Comparison of ENCODE assay signal across 24 cellular contexts in genomic region chr21:35229290-35229689, GRCh38.
A peak's percentile ranks its signal among the peaks of the same experiment; 100 is the strongest.
DNase-seq lines count a peak whose midpoint lies in the region; ATAC-seq and TF ChIP-seq lines count a peak whose summit lies in the region.
"Had no signal": no experiment of that assay in that cellular context is flagged by ENCODE, and none has a peak within 500 bp of the region (broad histone marks: within the 10 kb centered on the region; RNA-seq: fewer than 3 reads in every experiment).

No MANE protein-coding gene starts in this region.

- H3K18ac ChIP-seq in IMR-90 (ENCODE audit: low read depth, low read length), result no peak overlapping the region

- no peaks in the 10 kb centered on the region for H3K9me3 ChIP-seq in BLaER1
- H3K9me3 ChIP-seq in IMR-90 (ENCODE audit: control insufficient read depth, insufficient read depth, low read length), result no peaks in the 10 kb centered on the region
- H3K9me3 ChIP-seq in mammary epithelial cell (replicated peaks; ENCODE audit: insufficient read depth, low read length), result no peaks in the 10 kb centered on the region
- H3K9me3 ChIP-seq: Caco-2, colonic mucosa, Peyer's patch, right atrium auricular region had no signal

- H3K4me1 ChIP-seq in BLaER1 (peaks cover 84% of the 10 kb centered on the region), IMR-90 (ENCODE audit: control insufficient read depth, insufficient read depth, low read length) (peaks cover 21% of the 10 kb centered on the region), mammary epithelial cell (ENCODE audit: insufficient read depth, low read length) (peaks cover 16% of the 10 kb centered on the region)
- H3K4me1 ChIP-seq: colonic mucosa had no signal

- no peak overlapping the region for H4K91ac ChIP-seq in IMR-90 (ENCODE audit: insufficient read depth, low read depth, low read length)

- no peaks in the 10 kb centered on the region for H3K36me3 Mint-ChIP-seq in activated naive CD8-positive, alpha-beta T cell treated with anti-CD3 and anti-CD28 coated beads, Interleukin-2, amount 50 U/mL, for 24 hours (ENCODE audit: low read depth)
- H3K36me3 Mint-ChIP-seq: activated naive CD8-positive, alpha-beta T cell; neural progenitor cell; type B pancreatic cell had no signal

- no peak overlapping the region for H2AK5ac ChIP-seq in IMR-90 (ENCODE audit: low read depth, low read length)

- no peak for DNase-seq in IMR-90
- DNase-seq in OCI-M1 (lab: John Stamatoyannopoulos, UW), result peak; percentile 49
- DNase-seq in fibroblast of villous mesenchyme (ENCODE audit: low read depth), result peak; percentile 86
- DNase-seq in activated naive CD8-positive, alpha-beta T cell treated with anti-CD3 and anti-CD28 coated beads, Interleukin-2, amount 50 U/mL, for 24 hours, result no peak
- DNase-seq in mammary epithelial cell, result no peak
- no peak for DNase-seq in HPDE6-E6E7 (ENCODE audit: extremely low spot score)
- DNase-seq: activated CD8-positive, alpha-beta T cell treated with anti-CD3 and anti-CD28 coated beads, Interleukin-2, amount 10 ng/mL, durations not matched to agents 7 days and 5 days; activated T-cell treated with anti-CD3 and anti-CD28 coated beads for 4 hours; aorta; C1 segment of cervical spinal cord; Caco-2; colonic mucosa; effector CD8-positive, alpha-beta T cell; GM23248; MV-4-11; NCI-H187 treated with DMSO at 0.1 percent for 48 hours; NCI-H2227 treated with DMSO at 0.1 percent for 48 hours; Peyer's patch; stimulated activated CD4-positive, alpha-beta T cell treated with anti-CD3 and anti-CD28 coated beads, Interleukin-2, amount 100 ng/mL, for 48 hours had no signal

- no peak for TF ChIP-seq RAD21 in IMR-90 (IDR thresholded peaks at IDR 0.05; ENCODE audit: low read length)

- H3K14ac ChIP-seq in IMR-90 (replicated peaks; ENCODE audit: low read depth, low read length), result 0 out of 2 replicates have a peak overlapping the region, but pooled peaks have one; percentile 24

- H3K4me1 Mint-ChIP-seq in activated naive CD8-positive, alpha-beta T cell treated with anti-CD3 and anti-CD28 coated beads, Interleukin-2, amount 50 U/mL, for 24 hours, result peaks cover 31% of the 10 kb centered on the region

- dilution Hi-C loops in IMR-90 (cut with HindIII; ENCODE audit: low sequenced_read_pairs, unreplicated experiment) (no loop called here), mammary epithelial cell (cut with HindIII; ENCODE audit: low sequenced_read_pairs) (no loop called here)

- BruUV-seq in IMR-90 (replicated peaks; lab: Mats Ljungman, UMichigan), result no TSS peak
- no TSS peak for BruUV-seq in mammary epithelial cell (replicated peaks; lab: Mats Ljungman, UMichigan)

- POLR2A ChIA-PET in IMR-90 (lab: Charles Lee; ENCODE audit: unreplicated experiment), result no interaction called here

- H3K4me2 ChIP-seq in BLaER1, result peak overlapping the region; percentile 6; the same call in 1 of the 2 replicates
- no peak overlapping the region for H3K4me2 ChIP-seq in IMR-90 (ENCODE audit: low read depth, low read length)
- no peak overlapping the region for H3K4me2 ChIP-seq in mammary epithelial cell (ENCODE audit: insufficient read depth, low read depth, low read length)
- H3K4me2 ChIP-seq: neural progenitor cell had no signal

- H3K36me3 ChIP-seq in BLaER1 (no peaks in the 10 kb centered on the region), IMR-90 (ENCODE audit: control insufficient read depth, insufficient read depth, low read length) (no peaks in the 10 kb centered on the region), mammary epithelial cell (ENCODE audit: insufficient read depth, low read length) (no peaks in the 10 kb centered on the region)
- H3K36me3 ChIP-seq: colonic mucosa, neural progenitor cell, Peyer's patch, right atrium auricular region had no signal

- no peak for TF ChIP-seq CTCF in IMR-90 (conservative IDR thresholded peaks at IDR 0.05; ENCODE audit: low read depth, low read length)
- TF ChIP-seq CTCF in fibroblast of villous mesenchyme (IDR thresholded peaks at IDR 0.05; ENCODE audit: insufficient read depth, low read depth, low read length), result no peak
- TF ChIP-seq CTCF in mammary epithelial cell (conservative IDR thresholded peaks at IDR 0.05 in 1 of 2, IDR thresholded peaks at IDR 0.05 in 1 of 2; ENCODE audit: extremely low read depth in 1 of 2, insufficient read depth in 1 of 2, low read depth in 1 of 2, low read length in 2 of 2), result no peak

- H3K4me3 ChIP-seq in BLaER1, result no peak overlapping the region
- no peak overlapping the region for H3K4me3 ChIP-seq in IMR-90 (ENCODE audit: insufficient read depth, low read depth, low read length)
- no peak overlapping the region for H3K4me3 ChIP-seq in fibroblast of villous mesenchyme (ENCODE audit: low read depth, low read length)
- no peak overlapping the region for H3K4me3 ChIP-seq in mammary epithelial cell (replicated peaks in 1 of 3; ENCODE audit: insufficient read depth in 1 of 3, low read depth in 2 of 3, low read length in 3 of 3)
- H3K4me3 ChIP-seq: colonic mucosa, GM23248, neural progenitor cell, Peyer's patch, right atrium auricular region had no signal

- no CpG with 5 or more reads among the region's 3 CpGs for WGBS in IMR-90 (ENCODE audit: extremely low coverage in 2 of 2, insufficient read length in 1 of 2), 2 experiments
- WGBS in mammary epithelial cell (ENCODE audit: low coverage, missing lambda C conversion rate), result 100% methylated on average over 3 of the region's 3 CpGs

- in situ Hi-C loops in IMR-90 (cut with MboI; ENCODE audit: low sequenced_read_pairs) (no loop called here), mammary epithelial cell (cut with MboI; ENCODE audit: low sequenced_read_pairs in 2 of 2) (no loop called here)

- no peak for ATAC-seq in IMR-90 (ENCODE audit: low read depth)
- no peak for ATAC-seq in activated naive CD8-positive, alpha-beta T cell treated with anti-CD3 and anti-CD28 coated beads, Interleukin-2, amount 50 U/mL, for 24 hours
- ATAC-seq: activated CD8-positive, alpha-beta T cell treated with anti-CD3 and anti-CD28 coated beads, Interleukin-2, amount 10 ng/mL, durations not matched to agents 7 days and 5 days had no signal

- H4K20me1 ChIP-seq in BLaER1, result no peaks in the 10 kb centered on the region
- no peaks in the 10 kb centered on the region for H4K20me1 ChIP-seq in IMR-90 (ENCODE audit: insufficient read depth, low read length)
- no peaks in the 10 kb centered on the region for H4K20me1 ChIP-seq in mammary epithelial cell (ENCODE audit: insufficient read depth, low read length)

- H4K5ac ChIP-seq in IMR-90 (ENCODE audit: low read depth, low read length), result no peak overlapping the region

- TF ChIP-seq POLR2A in IMR-90 (IDR thresholded peaks at IDR 0.05; ENCODE audit: low read depth, low read length), result no peak

- H3K4ac ChIP-seq in IMR-90 (ENCODE audit: low read depth, low read length), result no peak overlapping the region; the same call in 1 of the 2 replicates

- no peak overlapping the region for H2BK15ac ChIP-seq in IMR-90 (ENCODE audit: low read depth, low read length)

- no peak overlapping the region for H2BK20ac ChIP-seq in IMR-90 (ENCODE audit: low read depth, low read length)

- H2BK120ac ChIP-seq in IMR-90 (ENCODE audit: low read depth, low read length), result peak overlapping the region; percentile 25; the same call in 1 of the 2 replicates

- no peak overlapping the region for H3K4me3 Mint-ChIP-seq in activated naive CD8-positive, alpha-beta T cell treated with anti-CD3 and anti-CD28 coated beads, Interleukin-2, amount 50 U/mL, for 24 hours
- H3K4me3 Mint-ChIP-seq: activated CD8-positive, alpha-beta T cell treated with anti-CD3 and anti-CD28 coated beads, Interleukin-2, amount 10 ng/mL, durations not matched to agents 7 days and 5 days; activated naive CD8-positive, alpha-beta T cell; neural progenitor cell; type B pancreatic cell had no signal

- no peak overlapping the region for H3K27ac Mint-ChIP-seq in activated naive CD8-positive, alpha-beta T cell treated with anti-CD3 and anti-CD28 coated beads, Interleukin-2, amount 50 U/mL, for 24 hours
- H3K27ac Mint-ChIP-seq: activated CD8-positive, alpha-beta T cell treated with anti-CD3 and anti-CD28 coated beads, Interleukin-2, amount 10 ng/mL, durations not matched to agents 7 days and 5 days; activated naive CD8-positive, alpha-beta T cell; neural progenitor cell; type B pancreatic cell had no signal

- H3K27ac ChIP-seq in BLaER1, result no peak overlapping the region
- no peak overlapping the region for H3K27ac ChIP-seq in IMR-90 (ENCODE audit: insufficient read depth, low read length)
- H3K27ac ChIP-seq in mammary epithelial cell (ENCODE audit: insufficient read depth, low read depth, low read length), result no peak overlapping the region
- H3K27ac ChIP-seq: colonic mucosa, GM23248, neural progenitor cell, Peyer's patch, right atrium auricular region had no signal

- no peak overlapping the region for H2BK5ac ChIP-seq in IMR-90 (ENCODE audit: low read depth, low read length, poor library complexity, severe bottlenecking)

- H3K79me2 ChIP-seq in mammary epithelial cell (ENCODE audit: insufficient read depth, low read length), result no peaks in the 10 kb centered on the region

- peak overlapping the region; percentile 3; the same call in 1 of the 2 replicates for H3K23ac ChIP-seq in IMR-90 (ENCODE audit: low read depth, low read length)

- no peaks in the 10 kb centered on the region for H3K27me3 Mint-ChIP-seq in activated naive CD8-positive, alpha-beta T cell treated with anti-CD3 and anti-CD28 coated beads, Interleukin-2, amount 50 U/mL, for 24 hours
- H3K27me3 Mint-ChIP-seq: activated naive CD8-positive, alpha-beta T cell; type B pancreatic cell had no signal

- H3K27me3 ChIP-seq in BLaER1, result no peaks in the 10 kb centered on the region
- H3K27me3 ChIP-seq in IMR-90 (ENCODE audit: control insufficient read depth, insufficient read depth, low read length), result no peaks in the 10 kb centered on the region
- no peaks in the 10 kb centered on the region for H3K27me3 ChIP-seq in mammary epithelial cell (ENCODE audit: insufficient read depth, low read length)
- H3K27me3 ChIP-seq: colonic mucosa, neural progenitor cell, Peyer's patch, right atrium auricular region had no signal

- H2AFZ ChIP-seq in IMR-90 (replicated peaks; ENCODE audit: low read length, poor library complexity) (no peak overlapping the region), mammary epithelial cell (ENCODE audit: low read depth, low read length) (no peak overlapping the region)
- H2AFZ ChIP-seq: GM23248, neural progenitor cell had no signal

- H3K9me1 ChIP-seq in IMR-90 (ENCODE audit: insufficient read depth, low read length), result peaks cover 23% of the 10 kb centered on the region

- intact Hi-C loops in IMR-90 (cut with micrococcal nuclease), result no loop called here
- intact Hi-C loops in mammary epithelial cell (cut with micrococcal nuclease), result no loop called here

- no peak overlapping the region for H4K8ac ChIP-seq in IMR-90 (ENCODE audit: low read depth in 2 of 2, low read length in 2 of 2)

- H2AK9ac ChIP-seq in IMR-90 (replicated peaks; ENCODE audit: low read depth, low read length, poor library complexity), result no peak overlapping the region

- CTCF ChIA-PET in IMR-90 (lab: Yijun Ruan, JAX), result no interaction called here
- CTCF ChIA-PET in mammary epithelial cell (lab: Charles Lee; ENCODE audit: low non-redundant PET), result no interaction called here

- H3K56ac ChIP-seq in IMR-90 (ENCODE audit: extremely low read depth, insufficient read depth, low read length), result no peak overlapping the region

- no peaks in the 10 kb centered on the region for H3K79me1 ChIP-seq in IMR-90 (ENCODE audit: low read depth in 1 of 2, low read length in 2 of 2)

- H3K9ac ChIP-seq in BLaER1, result no peak overlapping the region
- no peak overlapping the region for H3K9ac ChIP-seq in IMR-90 (ENCODE audit: low read depth, low read length)
- H3K9ac ChIP-seq in mammary epithelial cell (ENCODE audit: insufficient read depth, low read length), result no peak overlapping the region
- H3K9ac ChIP-seq: GM23248, neural progenitor cell had no signal

- no peaks in the 10 kb centered on the region for H3K9me3 Mint-ChIP-seq in activated naive CD8-positive, alpha-beta T cell treated with anti-CD3 and anti-CD28 coated beads, Interleukin-2, amount 50 U/mL, for 24 hours
- H3K9me3 Mint-ChIP-seq: neural progenitor cell had no signal

Comparison
In these comparisons a context has a peak if more than half of its experiments do, and no peak if none do; other contexts are left out.
1. DNase-seq: peak in OCI-M1 (single experiment) and fibroblast of villous mesenchyme (single experiment); none in IMR-90 (single experiment), activated naive CD8-positive, alpha-beta T cell treated with anti-CD3 and anti-CD28 coated beads, Interleukin-2, amount 50 U/mL, for 24 hours (single experiment), mammary epithelial cell (single experiment) and HPDE6-E6E7 (single experiment).